Comparison of ENCODE assay signal across 3 cellular contexts in genomic region chr5:172255444-172255843, GRCh38.
"Had no signal": no experiment of that assay in that cellular context is flagged by ENCODE, and none has a peak within 500 bp of the region (broad histone marks: within the 10 kb centered on the region; RNA-seq: fewer than 3 reads in every experiment).

No MANE protein-coding gene starts in this region.

- H3K4me3 ChIP-seq: GM23338 had no signal

- ATAC-seq: GM23338 had no signal

- DNase-seq: HCEC 1CT, KBM-7 had no signal

- H3K4me2 ChIP-seq: GM23338 had no signal

- H2AFZ ChIP-seq: GM23338 had no signal
